13 cellular contexts compared by ENCODE assay signal in genomic region chr5:138240690-138241385, GRCh38. TPM values are rescaled to one million over a fixed set of nuclear protein-coding genes. Genes with fewer than 3 reads are reported as not detected.
DNase-seq lines count a peak whose midpoint lies in the region; ATAC-seq and TF ChIP-seq lines count a peak whose summit lies in the region.
"Had no signal": no experiment of that assay in that cellular context is flagged by ENCODE, and none has a peak within 500 bp of the region (broad histone marks: within the 10 kb centered on the region; RNA-seq: fewer than 3 reads in every experiment).

No MANE protein-coding gene starts in this region.

- H3K4me3 Mint-ChIP-seq in activated CD8-positive, alpha-beta memory T cell treated with anti-CD3 and anti-CD28 coated beads, Interleukin-2, amount 10 ng/mL, durations not matched to agents 7 days and 5 days = no peak overlapping the region
- peak overlapping the region; percentile 62 to 75 (median 66) for H3K4me3 Mint-ChIP-seq in brain
- H3K4me3 Mint-ChIP-seq in stimulated activated naive B cell treated with anti-CD40 and anti-IgM and Interleukin-4, amounts not matched to agents 10 μg/mL and 1 μg/mL and 100 μg/mL, for 72 hours = peak overlapping the region; percentile 52 to 57

- peak; percentile 42 for DNase-seq in activated CD8-positive, alpha-beta memory T cell treated with anti-CD3 and anti-CD28 coated beads, Interleukin-2, amount 10 ng/mL, durations not matched to agents 7 days and 5 days
- no peak for DNase-seq in activated CD8-positive, alpha-beta memory T cell treated with anti-CD3 and anti-CD28 coated beads, Interleukin-2, amount 50 U/mL, for 4 hours
- DNase-seq in NOMO-1 treated with dmso at 0.1 percent for 144 hours (lab: John Stamatoyannopoulos, UW; ENCODE audit: unreplicated experiment) (peak; percentile 25), NCI-H1105 treated with DMSO at 0.1 percent for 48 hours (lab: John Stamatoyannopoulos, UW) (no peak)
- DNase-seq in stimulated activated naive B cell treated with anti-CD40 and anti-IgM and Interleukin-4, amounts not matched to agents 10 μg/mL and 1 μg/mL and 100 μg/mL, for 72 hours = peak; percentile 16
- DNase-seq: ACHN, activated gamma-delta T cell, cerebellar nuclear complex, hippocampal formation, SHP77 treated with DMSO at 0.1 percent for 48 hours had no signal

- H3K27ac Mint-ChIP-seq in activated CD8-positive, alpha-beta memory T cell treated with anti-CD3 and anti-CD28 coated beads, Interleukin-2, amount 10 ng/mL, durations not matched to agents 7 days and 5 days = no peak overlapping the region
- no peak overlapping the region for H3K27ac Mint-ChIP-seq in brain
- peak overlapping the region; percentile 65 for H3K27ac Mint-ChIP-seq in stimulated activated naive B cell treated with anti-CD40 and anti-IgM and Interleukin-4, amounts not matched to agents 10 μg/mL and 1 μg/mL and 100 μg/mL, for 72 hours

- H3K9me3 Mint-ChIP-seq in activated CD8-positive, alpha-beta memory T cell treated with anti-CD3 and anti-CD28 coated beads, Interleukin-2, amount 10 ng/mL, durations not matched to agents 7 days and 5 days (ENCODE audit: low read depth) = no peaks in the 10 kb centered on the region
- peaks cover 0 to 6% (median 0%) of the 10 kb centered on the region in 5 experiments for H3K9me3 Mint-ChIP-seq in brain
- no peaks in the 10 kb centered on the region for H3K9me3 Mint-ChIP-seq in stimulated activated naive B cell treated with anti-CD40 and anti-IgM and Interleukin-4, amounts not matched to agents 10 μg/mL and 1 μg/mL and 100 μg/mL, for 72 hours

- ATAC-seq in activated CD8-positive, alpha-beta memory T cell treated with anti-CD3 and anti-CD28 coated beads, Interleukin-2, amount 10 ng/mL, durations not matched to agents 7 days and 5 days = peak; percentile 31
- ATAC-seq in stimulated activated naive B cell treated with anti-CD40 and anti-IgM and Interleukin-4, amounts not matched to agents 10 μg/mL and 1 μg/mL and 100 μg/mL, for 72 hours (replicated peaks) = peak; percentile 76 to 78
- ATAC-seq in HG02840 (IDR thresholded peaks at IDR 0.05; ENCODE audit: low FRiP score, unreplicated experiment) = no peak
- no peak for ATAC-seq in HG02642 (IDR thresholded peaks at IDR 0.05; ENCODE audit: poor library complexity, unreplicated experiment)

- TF ChIP-seq CTCF in brain (conservative IDR thresholded peaks at IDR 0.05) = no peak

- peaks cover 16% of the 10 kb centered on the region for H3K4me1 Mint-ChIP-seq in activated CD8-positive, alpha-beta memory T cell treated with anti-CD3 and anti-CD28 coated beads, Interleukin-2, amount 10 ng/mL, durations not matched to agents 7 days and 5 days
- H3K4me1 Mint-ChIP-seq in brain = peaks cover 11% of the 10 kb centered on the region
- peaks cover 20 to 25% of the 10 kb centered on the region in 2 donors for H3K4me1 Mint-ChIP-seq in stimulated activated naive B cell treated with anti-CD40 and anti-IgM and Interleukin-4, amounts not matched to agents 10 μg/mL and 1 μg/mL and 100 μg/mL, for 72 hours

- H3K36me3 Mint-ChIP-seq in activated CD8-positive, alpha-beta memory T cell treated with anti-CD3 and anti-CD28 coated beads, Interleukin-2, amount 10 ng/mL, durations not matched to agents 7 days and 5 days = no peaks in the 10 kb centered on the region
- no peaks in the 10 kb centered on the region for H3K36me3 Mint-ChIP-seq in brain
- no peaks in the 10 kb centered on the region for H3K36me3 Mint-ChIP-seq in stimulated activated naive B cell treated with anti-CD40 and anti-IgM and Interleukin-4, amounts not matched to agents 10 μg/mL and 1 μg/mL and 100 μg/mL, for 72 hours

- peaks cover 63% of the 10 kb centered on the region for H3K27me3 Mint-ChIP-seq in activated CD8-positive, alpha-beta memory T cell treated with anti-CD3 and anti-CD28 coated beads, Interleukin-2, amount 10 ng/mL, durations not matched to agents 7 days and 5 days
- H3K27me3 Mint-ChIP-seq in brain = peaks cover 59% of the 10 kb centered on the region
- peaks cover 30 to 50% of the 10 kb centered on the region in 2 donors for H3K27me3 Mint-ChIP-seq in stimulated activated naive B cell treated with anti-CD40 and anti-IgM and Interleukin-4, amounts not matched to agents 10 μg/mL and 1 μg/mL and 100 μg/mL, for 72 hours

- CTCF ChIA-PET in activated CD8-positive, alpha-beta memory T cell treated with anti-CD3 and anti-CD28 coated beads, Interleukin-2, amount 10 ng/mL, durations not matched to agents 7 days and 5 days (lab: Charles Lee) = interaction anchor here (1.5 kb wide), 1 partner anchor 10 kb away, joined by 3 read pairs; no protein-coding TSS in a partner anchor

RNA-seq across cellular contexts. Expression of gene CDC23, which starts 27.7 kb away (rescaled TPM):
- total RNA-seq in activated CD8-positive, alpha-beta memory T cell treated with anti-CD3 and anti-CD28 coated beads, Interleukin-2, amount 10 ng/mL, durations not matched to agents 7 days and 5 days = 10 to 100 TPM; 37.0 to 42.7 TPM
- 16.9 TPM for polyA plus RNA-seq in brain (ENCODE audit: insufficient read depth, low read depth, low replicate concordance)

RNA-seq across cellular contexts. Expression of gene GFRA3, which starts 33.6 kb away (rescaled TPM):
- under 1 TPM; 0.15 to 0.19 TPM for total RNA-seq in activated CD8-positive, alpha-beta memory T cell treated with anti-CD3 and anti-CD28 coated beads, Interleukin-2, amount 10 ng/mL, durations not matched to agents 7 days and 5 days
- 2.0 TPM for polyA plus RNA-seq in brain (ENCODE audit: insufficient read depth, low read depth, low replicate concordance)

Comparison
In these comparisons a context has a peak if more than half of its experiments do, and no peak if none do; other contexts are left out.
1. DNase-seq: peak in activated CD8-positive, alpha-beta memory T cell treated with anti-CD3 and anti-CD28 coated beads, Interleukin-2, amount 10 ng/mL, durations not matched to agents 7 days and 5 days (single experiment), NOMO-1 treated with dmso at 0.1 percent for 144 hours (single experiment) and stimulated activated naive B cell treated with anti-CD40 and anti-IgM and Interleukin-4, amounts not matched to agents 10 μg/mL and 1 μg/mL and 100 μg/mL, for 72 hours (single experiment); none in activated CD8-positive, alpha-beta memory T cell treated with anti-CD3 and anti-CD28 coated beads, Interleukin-2, amount 50 U/mL, for 4 hours (single experiment) and NCI-H1105 treated with DMSO at 0.1 percent for 48 hours (single experiment).
2. ATAC-seq: peak in activated CD8-positive, alpha-beta memory T cell treated with anti-CD3 and anti-CD28 coated beads, Interleukin-2, amount 10 ng/mL, durations not matched to agents 7 days and 5 days (single experiment) and stimulated activated naive B cell treated with anti-CD40 and anti-IgM and Interleukin-4, amounts not matched to agents 10 μg/mL and 1 μg/mL and 100 μg/mL, for 72 hours (2 of 2); none in HG02840 (single experiment) and HG02642 (single experiment).